In the genomic region with DNA sequence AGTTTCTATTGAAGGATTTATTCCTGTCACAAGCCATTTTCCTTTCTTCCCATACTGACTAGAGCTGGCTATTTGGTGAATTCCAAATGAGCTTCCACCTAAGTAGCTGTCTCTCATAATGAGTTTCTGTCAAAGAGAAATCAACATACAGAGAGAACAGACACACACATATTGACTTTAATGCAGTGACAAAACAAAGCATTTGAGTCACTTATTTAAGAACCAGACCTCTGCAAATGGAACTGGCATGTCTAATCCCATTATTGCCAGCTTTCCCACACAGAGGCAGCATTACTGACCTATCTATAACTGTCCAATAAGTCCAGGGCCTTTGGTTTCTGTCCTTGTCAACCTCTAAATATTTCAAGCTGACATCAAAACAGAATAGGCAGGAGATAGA, we compare ENCODE assay signal across 7 cellular contexts.
DNase-seq lines count a peak whose midpoint lies in the region; ATAC-seq and TF ChIP-seq lines count a peak whose summit lies in the region.

No MANE protein-coding gene starts in this region.

- no peaks in the 10 kb centered on the region for H3K36me3 ChIP-seq in spleen

- H3K27ac Mint-ChIP-seq in brain: peak overlapping the region in 4 of 5 experiments; percentile 7 to 94 (median 72)
- H3K27ac Mint-ChIP-seq in stimulated activated effector memory CD8-positive, alpha-beta T cell treated with anti-CD3 and anti-CD28 coated beads, Interleukin-12 subunit alpha, Interleukin-12 subunit beta, amount 100 ng/mL, for 72 hours: peak overlapping the region; percentile 67

- no peaks in the 10 kb centered on the region for H3K9me3 ChIP-seq in spleen

- peaks cover 49% of the 10 kb centered on the region for H3K4me1 Mint-ChIP-seq in brain
- H3K4me1 Mint-ChIP-seq in stimulated activated effector memory CD8-positive, alpha-beta T cell treated with anti-CD3 and anti-CD28 coated beads, Interleukin-12 subunit alpha, Interleukin-12 subunit beta, amount 100 ng/mL, for 72 hours: peaks cover 5% of the 10 kb centered on the region

- H3K4me1 ChIP-seq in spleen: peaks cover 0 to 6% (median 0%) of the 10 kb centered on the region in 6 donors

- intact Hi-C loops in spleen (cut with DNase I; ENCODE audit: low total_unique reads): no loop called here

- no peak overlapping the region for H3K4me3 ChIP-seq in spleen

- H3K36me3 Mint-ChIP-seq in brain: no peaks in the 10 kb centered on the region
- no peaks in the 10 kb centered on the region for H3K36me3 Mint-ChIP-seq in stimulated activated effector memory CD8-positive, alpha-beta T cell treated with anti-CD3 and anti-CD28 coated beads, Interleukin-12 subunit alpha, Interleukin-12 subunit beta, amount 100 ng/mL, for 72 hours

- TF ChIP-seq POLR2A in spleen (IDR thresholded peaks at IDR 0.05): no peak

- no peaks in the 10 kb centered on the region for H3K27me3 ChIP-seq in spleen (replicated peaks in 1 of 7)

- peak overlapping the region in 2 of 5 experiments; percentile 13 to 32 for H3K4me3 Mint-ChIP-seq in brain
- peak overlapping the region; percentile 30 for H3K4me3 Mint-ChIP-seq in stimulated activated effector memory CD8-positive, alpha-beta T cell treated with anti-CD3 and anti-CD28 coated beads, Interleukin-12 subunit alpha, Interleukin-12 subunit beta, amount 100 ng/mL, for 72 hours

- peaks cover 0 to 7% (median 5%) of the 10 kb centered on the region in 5 experiments for H3K9me3 Mint-ChIP-seq in brain
- no peaks in the 10 kb centered on the region for H3K9me3 Mint-ChIP-seq in stimulated activated effector memory CD8-positive, alpha-beta T cell treated with anti-CD3 and anti-CD28 coated beads, Interleukin-12 subunit alpha, Interleukin-12 subunit beta, amount 100 ng/mL, for 72 hours

- H3K27ac ChIP-seq in spleen: peak overlapping the region in 4 of 8 donors; percentile 10 to 24 (median 17)

- no peaks in the 10 kb centered on the region for H3K27me3 Mint-ChIP-seq in brain

- no peak for DNase-seq in stimulated activated effector memory CD8-positive, alpha-beta T cell treated with anti-CD3 and anti-CD28 coated beads, Interleukin-12 subunit alpha, Interleukin-12 subunit beta, amount 100 ng/mL, for 72 hours (ENCODE audit: low spot score in 2 of 2)
- no peak for DNase-seq in cortex of kidney (lab: John Stamatoyannopoulos, UW)
- no peak for DNase-seq in spleen
- DNase-seq in NCI-H2196 treated with DMSO at 0.1 percent for 48 hours (lab: John Stamatoyannopoulos, UW; ENCODE audit: unreplicated experiment): no peak

- peak; percentile 0 for ATAC-seq in GM19463 (IDR thresholded peaks at IDR 0.05; ENCODE audit: unreplicated experiment)
- peak; percentile 11 for ATAC-seq in HG02943 (IDR thresholded peaks at IDR 0.05; ENCODE audit: low read depth, unreplicated experiment)
- ATAC-seq in stimulated activated effector memory CD8-positive, alpha-beta T cell treated with anti-CD3 and anti-CD28 coated beads, Interleukin-12 subunit alpha, Interleukin-12 subunit beta, amount 100 ng/mL, for 72 hours: no peak

- no peak for TF ChIP-seq CTCF in brain (conservative IDR thresholded peaks at IDR 0.05)
- TF ChIP-seq CTCF in spleen (IDR thresholded peaks at IDR 0.05 in 8 of 11, conservative IDR thresholded peaks at IDR 0.05 in 3 of 11): no peak
